11 cellular contexts compared by ENCODE assay signal in genomic region chr12:93678779-93679178, GRCh38. TPM values are rescaled to one million over a fixed set of nuclear protein-coding genes. Genes with fewer than 3 reads are reported as not detected.
DNase-seq lines count a peak whose midpoint lies in the region; ATAC-seq and TF ChIP-seq lines count a peak whose summit lies in the region.
"Had no signal": no experiment of that assay in that cellular context is flagged by ENCODE, and none has a peak within 500 bp of the region (broad histone marks: within the 10 kb centered on the region; RNA-seq: fewer than 3 reads in every experiment).

No MANE protein-coding gene starts in this region.

- H3K4me3 Mint-ChIP-seq in CD4-positive, alpha-beta memory T cell, result peak overlapping the region; percentile 45 to 99 (median 98)
- peak overlapping the region; percentile 97 for H3K4me3 Mint-ChIP-seq in HFFc6
- H3K4me3 Mint-ChIP-seq in natural killer cell treated with Interleukin-12 subunit alpha and Interleukin-12 subunit beta and Interleukin-15 and Interleukin-18, amount 100 ng/mL, for 72 hours, result peak overlapping the region; percentile 96

- no peak for ATAC-seq in natural killer cell treated with Interleukin-12 subunit alpha and Interleukin-12 subunit beta and Interleukin-15 and Interleukin-18, amount 100 ng/mL, for 72 hours

- no peaks in the 10 kb centered on the region for H3K9me3 Mint-ChIP-seq in CD4-positive, alpha-beta memory T cell
- no peaks in the 10 kb centered on the region for H3K9me3 Mint-ChIP-seq in HFFc6
- peaks cover 3% of the 10 kb centered on the region for H3K9me3 Mint-ChIP-seq in natural killer cell treated with Interleukin-12 subunit alpha and Interleukin-12 subunit beta and Interleukin-15 and Interleukin-18, amount 100 ng/mL, for 72 hours

- no peak overlapping the region for H3K9ac ChIP-seq in adipocyte (ENCODE audit: low read length)

- H3K9me3 ChIP-seq in CD4-positive, alpha-beta memory T cell (ENCODE audit: control insufficient read depth in 1 of 2, low read length in 2 of 2), result no peaks in the 10 kb centered on the region
- H3K9me3 ChIP-seq in adipocyte (ENCODE audit: control insufficient read depth, low read length), result no peaks in the 10 kb centered on the region

- intact Hi-C loops in CD4-positive, alpha-beta memory T cell (cut with micrococcal nuclease), result loop anchor here (5.0 kb wide), 3 partner anchors 64 to 751 kb away; partner anchors contain the start of gene EEA1

- no peak overlapping the region for H3K4me3 ChIP-seq in CD4-positive, alpha-beta memory T cell (ENCODE audit: low read length in 2 of 2)
- H3K4me3 ChIP-seq in adipocyte (ENCODE audit: low read length), result peak overlapping the region; percentile 95

- peaks cover 19% of the 10 kb centered on the region for H3K4me1 ChIP-seq in CD4-positive, alpha-beta memory T cell (ENCODE audit: insufficient read depth, low read length)
- H3K4me1 ChIP-seq in adipocyte (ENCODE audit: control insufficient read depth, insufficient read depth, low read length), result peaks cover 12% of the 10 kb centered on the region

- POLR2A ChIA-PET in CD4-positive, alpha-beta memory T cell (lab: Charles Lee; ENCODE audit: partially characterized antibody), result interaction anchor here (0.9 kb wide), 1 partner anchor 1795 kb away, joined by 3 read pairs; the partner anchor contains the start of gene METAP2

- TF ChIP-seq CTCF in HFFc6 (IDR thresholded peaks at IDR 0.05), result no peak

- no peaks in the 10 kb centered on the region for H3K36me3 ChIP-seq in CD4-positive, alpha-beta memory T cell (ENCODE audit: insufficient read depth, low read length)
- no peaks in the 10 kb centered on the region for H3K36me3 ChIP-seq in adipocyte (ENCODE audit: control insufficient read depth, insufficient read depth, low read length, severe bottlenecking)

- peak overlapping the region; percentile 58 to 100 (median 99) for H3K27ac Mint-ChIP-seq in CD4-positive, alpha-beta memory T cell
- H3K27ac Mint-ChIP-seq in HFFc6, result peak overlapping the region; percentile 100
- H3K27ac Mint-ChIP-seq in natural killer cell treated with Interleukin-12 subunit alpha and Interleukin-12 subunit beta and Interleukin-15 and Interleukin-18, amount 100 ng/mL, for 72 hours, result peak overlapping the region; percentile 99

- peaks cover 25 to 48% (median 31%) of the 10 kb centered on the region in 4 donors for H3K4me1 Mint-ChIP-seq in CD4-positive, alpha-beta memory T cell
- H3K4me1 Mint-ChIP-seq in HFFc6 (ENCODE audit: low read depth), result peaks cover 46% of the 10 kb centered on the region
- H3K4me1 Mint-ChIP-seq in natural killer cell treated with Interleukin-12 subunit alpha and Interleukin-12 subunit beta and Interleukin-15 and Interleukin-18, amount 100 ng/mL, for 72 hours (ENCODE audit: low read depth in 2 of 2), result peaks cover 37 to 40% of the 10 kb centered on the region in 2 donors

- peaks cover 21 to 32% of the 10 kb centered on the region in 2 donors for H3K36me3 Mint-ChIP-seq in CD4-positive, alpha-beta memory T cell
- H3K36me3 Mint-ChIP-seq in HFFc6 (ENCODE audit: low read depth), result peaks cover 18% of the 10 kb centered on the region
- peaks cover 6% of the 10 kb centered on the region for H3K36me3 Mint-ChIP-seq in natural killer cell treated with Interleukin-12 subunit alpha and Interleukin-12 subunit beta and Interleukin-15 and Interleukin-18, amount 100 ng/mL, for 72 hours

- peaks cover 6 to 8% of the 10 kb centered on the region in 2 donors for H3K27me3 Mint-ChIP-seq in CD4-positive, alpha-beta memory T cell
- peaks cover 2% of the 10 kb centered on the region; the same call in 1 of the 2 replicates for H3K27me3 Mint-ChIP-seq in HFFc6 (ENCODE audit: insufficient read depth)
- no peaks in the 10 kb centered on the region for H3K27me3 Mint-ChIP-seq in natural killer cell treated with Interleukin-12 subunit alpha and Interleukin-12 subunit beta and Interleukin-15 and Interleukin-18, amount 100 ng/mL, for 72 hours

- H3K27ac ChIP-seq in CD4-positive, alpha-beta memory T cell (ENCODE audit: low read depth, low read length), result no peak overlapping the region

- DNase-seq in CD4-positive, alpha-beta memory T cell, result no peak
- DNase-seq in HFFc6 (no peak), adipocyte (ENCODE audit: low read depth) (no peak), DMS153 (lab: John Stamatoyannopoulos, UW) (no peak), NCI-H446 (lab: John Stamatoyannopoulos, UW) (no peak), HT-29 (ENCODE audit: low spot score) (no peak)
- DNase-seq in natural killer cell treated with Interleukin-12 subunit alpha and Interleukin-12 subunit beta and Interleukin-15 and Interleukin-18, amount 100 ng/mL, for 72 hours (ENCODE audit: low spot score), result no peak
- no peak for DNase-seq in activated effector memory CD4-positive, alpha-beta T cell treated with Interleukin-2 at 50 U/mL for 16 hours
- DNase-seq: DMS79 treated with DMSO at 0.1 percent for 48 hours, Kasumi-1, T1000 had no signal

- no peaks in the 10 kb centered on the region for H3K27me3 ChIP-seq in CD4-positive, alpha-beta memory T cell (ENCODE audit: insufficient read depth, low read length)
- H3K27me3 ChIP-seq in adipocyte (replicated peaks; ENCODE audit: control insufficient read depth, insufficient read depth, low read length), result no peaks in the 10 kb centered on the region

- CTCF ChIA-PET in CD4-positive, alpha-beta memory T cell (lab: Charles Lee; ENCODE audit: partially characterized antibody), result interaction anchor here (0.9 to 2.1 kb wide), 3 partner anchors 397 to 424 kb away, joined by 3 to 7 read pairs (median 4); no protein-coding TSS in a partner anchor

RNA-seq across cellular contexts. Expression of gene CRADD, which starts 1.6 kb away (rescaled TPM):
- 10 to 100 TPM; 15.7 to 16.0 TPM for total RNA-seq in CD4-positive, alpha-beta memory T cell
- polyA plus RNA-seq in CD4-positive, alpha-beta memory T cell, result 10 to 100 TPM; 13.3 to 18.3 TPM
- total RNA-seq in HFFc6 (2021; fragmentation: NEBNext Ultra II Directional; extraction: Animal tissue kit (Norgen Biotek cat#: 25700)), result 10 to 100 TPM; 15.3 to 20.1 (median 17.9) TPM
- 10 to 100 TPM; 11.9 to 12.2 TPM for total RNA-seq in natural killer cell treated with Interleukin-12 subunit alpha and Interleukin-12 subunit beta and Interleukin-15 and Interleukin-18, amount 100 ng/mL, for 72 hours
- total RNA-seq in HT-29 (2014; rRNA removed; shearing (Covaris generic)), result 12.0 and 13.9 TPM in 2 replicates
